In the genomic region with DNA sequence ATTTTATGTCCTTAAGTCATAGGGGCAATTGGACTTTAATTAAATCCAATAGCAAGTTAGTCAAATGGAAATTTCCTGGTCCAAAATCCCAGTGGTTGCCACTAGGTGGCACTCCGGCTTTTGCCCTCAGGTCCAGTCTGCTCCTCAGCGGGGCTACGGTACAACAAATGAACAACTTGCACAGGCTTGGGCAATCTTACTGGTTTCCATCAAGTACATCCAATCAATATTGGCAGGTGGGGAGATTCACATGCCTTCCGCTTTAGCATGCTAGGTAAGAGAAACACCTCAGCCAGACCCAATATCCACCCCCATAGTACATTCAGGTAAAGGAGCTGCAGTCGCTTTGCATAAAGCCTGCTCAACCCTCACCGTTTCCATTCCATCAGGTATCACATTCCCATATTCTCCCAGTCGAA, we compare ENCODE assay signal across 8 cellular contexts. TPM values are rescaled to one million over a fixed set of nuclear protein-coding genes. Genes with fewer than 3 reads are reported as not detected.
DNase-seq lines count a peak whose midpoint lies in the region; ATAC-seq and TF ChIP-seq lines count a peak whose summit lies in the region.

No MANE protein-coding gene starts in this region.

- no peak overlapping the region for H3K9ac ChIP-seq in OCI-LY1 (ENCODE audit: low read length)

- no peaks in the 10 kb centered on the region for H3F3A ChIP-seq in OCI-LY1 (ENCODE audit: insufficient read depth, low read length)

- peak; percentile 48 for ATAC-seq in HG03432 (IDR thresholded peaks at IDR 0.05; ENCODE audit: unreplicated experiment)
- ATAC-seq in naive thymus-derived CD8-positive, alpha-beta T cell: peak; percentile 69 to 84
- no peak for ATAC-seq in HG03521 (IDR thresholded peaks at IDR 0.05; ENCODE audit: unreplicated experiment)

- H3K27me3 ChIP-seq in OCI-LY1 (ENCODE audit: insufficient read depth, low read length): no peaks in the 10 kb centered on the region

- H3K27ac Mint-ChIP-seq in naive thymus-derived CD8-positive, alpha-beta T cell: no peak overlapping the region

- DNase-seq in COLO668 (lab: John Stamatoyannopoulos, UW; ENCODE audit: unreplicated experiment): peak; percentile 43
- peak; percentile 83 for DNase-seq in activated CD8-positive, alpha-beta memory T cell treated with anti-CD3 and anti-CD28 coated beads, Interleukin-2, amount 50 U/mL, for 48 hours
- DNase-seq in epithelial cell of proximal tubule (ENCODE audit: low read depth): no peak
- peak; percentile 54 to 84 (median 70) for DNase-seq in naive thymus-derived CD8-positive, alpha-beta T cell
- peak; percentile 31 to 71 (median 54) for DNase-seq in stimulated activated naive CD4-positive, alpha-beta T cell (lab: John Stamatoyannopoulos, UW)

- H3K9me3 Mint-ChIP-seq in naive thymus-derived CD8-positive, alpha-beta T cell: no peaks in the 10 kb centered on the region

- peaks cover 15 to 24% (median 20%) of the 10 kb centered on the region in 4 donors for H3K4me1 Mint-ChIP-seq in naive thymus-derived CD8-positive, alpha-beta T cell

- peaks cover 10% of the 10 kb centered on the region for H3K9me3 ChIP-seq in OCI-LY1 (ENCODE audit: low read length)

- H3K9me2 ChIP-seq in OCI-LY1 (ENCODE audit: low read depth, low read length): no peaks in the 10 kb centered on the region

- peaks cover 3% of the 10 kb centered on the region for H3K4me1 ChIP-seq in OCI-LY1 (ENCODE audit: insufficient read depth, low read length, severe bottlenecking)

- TF ChIP-seq CTCF in OCI-LY1 (IDR thresholded peaks at IDR 0.05; ENCODE audit: low read length) (peak; percentile 95), epithelial cell of proximal tubule (conservative IDR thresholded peaks at IDR 0.05; ENCODE audit: low read depth, low read length) (peak; percentile 95)

- H3K27ac ChIP-seq in OCI-LY1 (ENCODE audit: low read depth, low read length, poor library complexity, severe bottlenecking): no peak overlapping the region

- H3K27me3 Mint-ChIP-seq in naive thymus-derived CD8-positive, alpha-beta T cell: no peaks in the 10 kb centered on the region

- POLR2A ChIA-PET in naive thymus-derived CD8-positive, alpha-beta T cell (lab: Charles Lee): interaction anchor here (0.7 to 1.5 kb wide), 6 partner anchors 9 to 119 kb away, joined by 3 to 9 read pairs (median 4); partner anchors contain the start of genes LMAN2, PRELID1 and RAB24

- H3K4me2 ChIP-seq in OCI-LY1 (ENCODE audit: low read length): no peak overlapping the region

- peaks cover 0 to 7% (median 6%) of the 10 kb centered on the region in 3 donors for H3K36me3 Mint-ChIP-seq in naive thymus-derived CD8-positive, alpha-beta T cell

- no peaks in the 10 kb centered on the region for H4K20me1 ChIP-seq in OCI-LY1 (ENCODE audit: insufficient read depth, low read length)

- H3K79me2 ChIP-seq in OCI-LY1 (ENCODE audit: insufficient read depth, low read length): no peaks in the 10 kb centered on the region

- peak overlapping the region in 1 of 10 donors; percentile 4 for H3K4me3 Mint-ChIP-seq in naive thymus-derived CD8-positive, alpha-beta T cell

- no peak overlapping the region for H3K4me3 ChIP-seq in OCI-LY1 (ENCODE audit: low read depth, low read length, poor library complexity, severe bottlenecking)
- no peak overlapping the region for H3K4me3 ChIP-seq in epithelial cell of proximal tubule (ENCODE audit: low read depth, low read length)

- H2AFZ ChIP-seq in OCI-LY1 (ENCODE audit: low read length): no peak overlapping the region

- H3K36me3 ChIP-seq in OCI-LY1 (ENCODE audit: insufficient read depth, low read length): peaks cover 10% of the 10 kb centered on the region

RNA-seq across cellular contexts. Expression of gene MXD3, which starts 6.3 kb away (rescaled TPM):
- 41.9 and 42.7 TPM in 2 replicates for total RNA-seq in epithelial cell of proximal tubule
- 10 to 100 TPM; 13.6 to 18.1 TPM for total RNA-seq in naive thymus-derived CD8-positive, alpha-beta T cell
- polyA plus RNA-seq in naive thymus-derived CD8-positive, alpha-beta T cell: 1 to 10 TPM in 1 of 3 donors, under 1 TPM in 2; 0.07 to 1.1 (median 0.44) TPM

RNA-seq across cellular contexts. Expression of gene PRELID1, which starts 14.4 kb away (rescaled TPM):
- 150 and 273 TPM in 2 replicates for total RNA-seq in epithelial cell of proximal tubule
- 10 to 100 TPM; 54.2 to 61.4 TPM for total RNA-seq in naive thymus-derived CD8-positive, alpha-beta T cell
- 100 to 1,000 TPM; 163 to 204 (median 180) TPM for polyA plus RNA-seq in naive thymus-derived CD8-positive, alpha-beta T cell

RNA-seq across cellular contexts. Expression of gene RAB24, which starts 14.4 kb away (rescaled TPM):
- 16.7 and 22.4 TPM in 2 replicates for total RNA-seq in epithelial cell of proximal tubule
- 10 to 100 TPM; 23.3 TPM for total RNA-seq in naive thymus-derived CD8-positive, alpha-beta T cell
- polyA plus RNA-seq in naive thymus-derived CD8-positive, alpha-beta T cell: 10 to 100 TPM; 20.8 to 26.9 (median 26.1) TPM

RNA-seq across cellular contexts. Expression of gene LMAN2, which starts 33.5 kb away (rescaled TPM):
- 252 and 266 TPM in 2 replicates for total RNA-seq in epithelial cell of proximal tubule
- total RNA-seq in naive thymus-derived CD8-positive, alpha-beta T cell: 10 to 100 TPM; 77.1 to 89.0 TPM
- polyA plus RNA-seq in naive thymus-derived CD8-positive, alpha-beta T cell: 100 to 1,000 TPM; 212 to 243 (median 242) TPM

RNA-seq across cellular contexts. Expression of gene RGS14, which starts 39.8 kb away (rescaled TPM):
- 17.1 and 19.6 TPM in 2 replicates for total RNA-seq in epithelial cell of proximal tubule
- total RNA-seq in naive thymus-derived CD8-positive, alpha-beta T cell: 100 to 1,000 TPM; 117 to 122 TPM
- polyA plus RNA-seq in naive thymus-derived CD8-positive, alpha-beta T cell: 10 to 100 TPM; 40.9 to 89.3 (median 45.9) TPM
